ENCODE assay signal across 8 cellular contexts in the genomic region with DNA sequence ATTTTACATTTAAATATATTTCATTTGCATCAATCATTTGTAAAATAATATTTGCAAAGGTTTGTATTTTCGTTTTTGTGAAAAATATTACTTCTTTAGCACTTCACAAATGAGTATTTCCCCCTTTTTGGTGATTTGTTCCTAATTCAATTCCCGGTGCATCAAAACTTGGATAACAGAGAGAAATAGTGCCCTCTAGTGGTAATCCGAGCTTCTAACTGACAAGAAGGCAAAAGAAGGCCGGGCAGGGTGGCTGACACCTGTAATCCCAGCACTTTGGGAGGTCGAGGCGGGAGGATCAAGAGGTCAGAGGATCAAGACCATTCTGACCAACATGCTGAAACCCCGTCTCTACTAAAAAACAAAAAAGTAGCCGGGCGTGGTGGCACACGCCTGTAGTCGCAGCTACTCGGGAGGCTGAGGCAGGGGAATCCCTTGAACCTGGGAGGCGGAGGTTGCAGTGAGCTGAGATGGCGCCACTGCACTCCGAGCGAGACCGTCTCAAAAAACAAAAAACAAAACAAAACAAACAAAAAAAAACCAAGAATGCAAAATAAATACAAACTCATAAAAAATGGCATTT.
A peak's percentile ranks its signal among the peaks of the same experiment; 100 is the strongest.
DNase-seq lines count a peak whose midpoint lies in the region; ATAC-seq and TF ChIP-seq lines count a peak whose summit lies in the region.

No MANE protein-coding gene starts in this region.

- H3K9ac ChIP-seq in liver (ENCODE audit: low read depth in 1 of 2, low read length in 2 of 2), result no peak overlapping the region

- H3K4me1 ChIP-seq in liver (ENCODE audit: control insufficient read depth in 4 of 4, insufficient read depth in 4 of 4, low read length in 3 of 4), result no peaks in the 10 kb centered on the region

- H3K27ac ChIP-seq in liver (ENCODE audit: low read depth in 1 of 2, low read length in 2 of 2), result no peak overlapping the region

- in situ Hi-C loops in astrocyte of the cerebellum (cut with HindIII; ENCODE audit: low sequenced_read_pairs), result no loop called here

- intact Hi-C loops in Right ventricle myocardium inferior (cut with DNase I), result no loop called here
- intact Hi-C loops in left ventricle myocardium superior (cut with micrococcal nuclease), result no loop called here

- DNase-seq in Right ventricle myocardium inferior (ENCODE audit: missing footprints) (peak; percentile 23), left ventricle myocardium superior (no peak), NCI-H2196 treated with DMSO at 0.1 percent for 48 hours (lab: John Stamatoyannopoulos, UW; ENCODE audit: unreplicated experiment) (peak; percentile 43), astrocyte of the cerebellum (ENCODE audit: low read depth) (peak; percentile 63), OCI-M2 (lab: John Stamatoyannopoulos, UW; ENCODE audit: unreplicated experiment) (no peak)

- H3K36me3 ChIP-seq in liver (ENCODE audit: control insufficient read depth in 4 of 4, insufficient read depth in 3 of 4, low read depth in 1 of 4, low read length in 3 of 4), result no peaks in the 10 kb centered on the region

- TF ChIP-seq CTCF in astrocyte of the cerebellum (IDR thresholded peaks at IDR 0.05; ENCODE audit: low read depth, low read length, missing control alignments) (peak; percentile 63), liver (IDR thresholded peaks at IDR 0.05; ENCODE audit: low read depth, low read length, missing input control) (peak; percentile 34)

- H3K4me3 ChIP-seq in astrocyte of the cerebellum (ENCODE audit: low read depth, low read length), result no peak overlapping the region
- H3K4me3 ChIP-seq in liver (ENCODE audit: low read depth in 1 of 3, low read length in 3 of 3), result no peak overlapping the region

- ATAC-seq in Right ventricle myocardium inferior, result no peak
- no peak for ATAC-seq in left ventricle myocardium superior
- ATAC-seq in HG03039 (IDR thresholded peaks at IDR 0.05; ENCODE audit: unreplicated experiment), result peak; percentile 56
- ATAC-seq in HG03520 (IDR thresholded peaks at IDR 0.05; ENCODE audit: unreplicated experiment), result no peak

- H3K27me3 ChIP-seq in liver (ENCODE audit: control insufficient read depth in 4 of 4, insufficient read depth in 4 of 4, low read length in 3 of 4), result no peaks in the 10 kb centered on the region

- TF ChIP-seq RAD21 in liver (IDR thresholded peaks at IDR 0.05), result peak; percentile 41 to 57

- WGBS in liver, result 58% methylated on average over 17 of the region's 17 CpGs

- no peaks in the 10 kb centered on the region for H3K9me3 ChIP-seq in liver (ENCODE audit: control insufficient read depth in 4 of 4, low read length in 3 of 4)

TF ChIP-seq in liver, 16 proteins besides CTCF, POLR2A, EP300 and RAD21:
- TF ChIP-seq RXRA (IDR thresholded peaks at IDR 0.05), result no peak
- TF ChIP-seq FOXA2 (IDR thresholded peaks at IDR 0.05), result no peak
- TF ChIP-seq MAX (IDR thresholded peaks at IDR 0.05), result no peak
- TF ChIP-seq YY1 (IDR thresholded peaks at IDR 0.05), result no peak
- TF ChIP-seq, protein P1, sequence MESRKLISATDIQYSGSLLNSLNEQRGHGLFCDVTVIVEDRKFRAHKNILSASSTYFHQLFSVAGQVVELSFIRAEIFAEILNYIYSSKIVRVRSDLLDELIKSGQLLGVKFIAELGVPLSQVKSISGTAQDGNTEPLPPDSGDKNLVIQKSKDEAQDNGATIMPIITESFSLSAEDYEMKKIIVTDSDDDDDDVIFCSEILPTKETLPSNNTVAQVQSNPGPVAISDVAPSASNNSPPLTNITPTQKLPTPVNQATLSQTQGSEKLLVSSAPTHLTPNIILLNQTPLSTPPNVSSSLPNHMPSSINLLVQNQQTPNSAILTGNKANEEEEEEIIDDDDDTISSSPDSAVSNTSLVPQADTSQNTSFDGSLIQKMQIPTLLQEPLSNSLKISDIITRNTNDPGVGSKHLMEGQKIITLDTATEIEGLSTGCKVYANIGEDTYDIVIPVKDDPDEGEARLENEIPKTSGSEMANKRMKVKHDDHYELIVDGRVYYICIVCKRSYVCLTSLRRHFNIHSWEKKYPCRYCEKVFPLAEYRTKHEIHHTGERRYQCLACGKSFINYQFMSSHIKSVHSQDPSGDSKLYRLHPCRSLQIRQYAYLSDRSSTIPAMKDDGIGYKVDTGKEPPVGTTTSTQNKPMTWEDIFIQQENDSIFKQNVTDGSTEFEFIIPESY (IDR thresholded peaks at IDR 0.05), result no peak
- no peak for TF ChIP-seq REST (IDR thresholded peaks at IDR 0.05)
- no peak for TF ChIP-seq JUND (IDR thresholded peaks at IDR 0.05)
- no peak for TF ChIP-seq TAF1 (conservative IDR thresholded peaks at IDR 0.05)
- no peak for TF ChIP-seq HNF4G (IDR thresholded peaks at IDR 0.05)
- no peak for TF ChIP-seq GABPA (IDR thresholded peaks at IDR 0.05 in 1 of 2, conservative IDR thresholded peaks at IDR 0.05 in 1 of 2)
- no peak for TF ChIP-seq SP1 (IDR thresholded peaks at IDR 0.05)
- no peak for TF ChIP-seq NR2F2 (IDR thresholded peaks at IDR 0.05)
- no peak for TF ChIP-seq ATF3 (IDR thresholded peaks at IDR 0.05)
- TF ChIP-seq HNF4A (conservative IDR thresholded peaks at IDR 0.05), result no peak
- TF ChIP-seq EGR1 (IDR thresholded peaks at IDR 0.05; ENCODE audit: low read depth in 2 of 2), result no peak
- no peak for TF ChIP-seq FOXA1 (IDR thresholded peaks at IDR 0.05)

Comparison
In these comparisons a context has a peak if more than half of its experiments do, and no peak if none do; other contexts are left out.
1. DNase-seq: peak in Right ventricle myocardium inferior (single experiment), NCI-H2196 treated with DMSO at 0.1 percent for 48 hours (single experiment) and astrocyte of the cerebellum (single experiment); none in left ventricle myocardium superior (single experiment) and OCI-M2 (single experiment).